In genomic region chr19:56983148-56983547, GRCh38 we compare ENCODE assay signal across 17 cellular contexts.
"Had no signal": no experiment of that assay in that cellular context is flagged by ENCODE, and none has a peak within 500 bp of the region (broad histone marks: within the 10 kb centered on the region; RNA-seq: fewer than 3 reads in every experiment).

No MANE protein-coding gene starts in this region.

- H3K4me3 ChIP-seq: ascending aorta, coronary artery, esophagus muscularis mucosa, sigmoid colon, smooth muscle cell, upper lobe of left lung had no signal

- H3K9ac ChIP-seq: parathyroid adenoma had no signal

- H3K36me3 ChIP-seq: ascending aorta, esophagus muscularis mucosa, sigmoid colon, upper lobe of left lung, WERI-Rb-1 had no signal

- ATAC-seq: activated CD8-positive, alpha-beta T cell treated with anti-CD3 and anti-CD28 coated beads, Interleukin-2, amount 10 ng/mL, durations not matched to agents 7 days and 5 days; activated naive CD4-positive, alpha-beta T cell treated with anti-CD3 and anti-CD28 coated beads, Interleukin-2, amount 50 U/mL, for 72 hours; T-cell had no signal

- DNase-seq: activated CD4-positive, alpha-beta T cell treated with anti-CD3 and anti-CD28 coated beads for 1 hour; activated CD4-positive, alpha-beta T cell treated with anti-CD3 and anti-CD28 coated beads, Interleukin-2, amount 50 U/mL, for 1 hour; activated CD8-positive, alpha-beta T cell treated with anti-CD3 and anti-CD28 coated beads, Interleukin-2, amount 10 ng/mL, durations not matched to agents 7 days and 5 days; activated gamma-delta T cell treated with Interleukin-2 at 50 U/mL for 16 hours; cerebellar nuclear complex; sigmoid colon; stimulated activated CD4-positive, alpha-beta T cell treated with anti-CD3 and anti-CD28 coated beads, Interleukin-4, amount 100 ng/mL, for 24 hours; stimulated activated naive CD4-positive, alpha-beta T cell treated with Interleukin-2 at 50 U/mL for 16 hours; T-cell; upper lobe of left lung; WERI-Rb-1 had no signal

- H3K27me3 ChIP-seq: ascending aorta, sigmoid colon, upper lobe of left lung had no signal

- H3K4me1 ChIP-seq: ascending aorta, esophagus muscularis mucosa, parathyroid adenoma, sigmoid colon, upper lobe of left lung had no signal
